ENCODE assay signal across 15 cellular contexts in the genomic region with DNA sequence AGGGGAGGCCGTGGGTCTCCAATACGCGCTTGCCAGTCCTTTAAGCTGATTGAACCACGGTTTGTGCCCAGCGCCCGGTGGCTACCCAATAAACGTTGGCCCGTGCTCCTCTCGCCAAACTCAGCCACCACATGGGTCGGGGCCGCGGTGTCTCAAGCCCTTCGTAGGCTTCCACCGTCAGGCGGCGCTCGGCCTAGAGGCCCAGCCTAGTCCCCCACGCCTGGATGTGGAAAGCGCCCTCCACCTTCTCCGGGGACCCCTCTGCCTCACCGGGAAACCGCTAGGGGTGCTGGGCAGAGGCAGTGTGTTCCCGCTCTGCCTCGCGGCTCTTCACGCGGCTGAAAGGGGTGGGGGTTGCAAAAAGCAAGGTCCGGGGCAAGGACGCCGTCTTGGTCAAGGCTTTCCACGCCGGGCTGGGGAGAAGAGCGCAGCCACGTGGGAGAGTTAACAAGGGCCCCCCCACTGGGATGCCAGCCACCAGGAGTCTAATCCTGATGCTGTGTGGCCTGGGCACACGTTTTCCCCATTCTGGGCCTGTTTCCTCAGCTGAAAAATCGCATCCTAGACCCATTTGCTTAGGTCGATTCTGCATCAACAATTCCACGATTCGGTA. TPM values are rescaled to one million over a fixed set of nuclear protein-coding genes. Genes with fewer than 3 reads are reported as not detected.
DNase-seq lines count a peak whose midpoint lies in the region; ATAC-seq, FAIRE-seq and TF ChIP-seq lines count a peak whose summit lies in the region.
"Had no signal": no experiment of that assay in that cellular context is flagged by ENCODE, and none has a peak within 500 bp of the region (broad histone marks: within the 10 kb centered on the region; RNA-seq: fewer than 3 reads in every experiment).

No MANE protein-coding gene starts in this region.

- H2BK5ac ChIP-seq in H1 (ENCODE audit: low read depth, low read length), result 0 out of 2 replicates have a peak overlapping the region, but pooled peaks have one; percentile 78

- H2BK120ac ChIP-seq in H1 (replicated peaks; ENCODE audit: low read depth, low read length), result no peak overlapping the region

- no peaks in the 10 kb centered on the region for H3K79me1 ChIP-seq in H1 (ENCODE audit: low read depth, low read length)

- no peak overlapping the region for H3K56ac ChIP-seq in H1 (replicated peaks; ENCODE audit: insufficient read length, low read depth, low read length)

- H3K18ac ChIP-seq in H1 (ENCODE audit: extremely low read depth, low read length), result peak overlapping the region; percentile 51; the same call in 1 of the 2 replicates

- WGBS in H1 (ENCODE audit: extremely low coverage in 1 of 2, insufficient coverage in 1 of 2, insufficient read length in 1 of 2, insufficient replicate concordance in 2 of 2, low coverage in 1 of 2, low lambda C conversion rate in 2 of 2, missing lambda C conversion rate in 1 of 2), 2 experiments, result 82% methylated on average over 34 of the region's 39 CpGs; no CpG with 5 or more reads in 1 of the 2 experiments

- TF ChIP-seq POLR2A in H1 (IDR thresholded peaks at IDR 0.05; ENCODE audit: control extremely low read depth in 1 of 2, low read depth in 2 of 2, low read length in 2 of 2), result no peak

- H4K20me1 ChIP-seq in H1 (replicated peaks in 1 of 2; ENCODE audit: control insufficient read depth in 1 of 2, insufficient read depth in 2 of 2, low read length in 2 of 2), result no peaks in the 10 kb centered on the region

- CTCF ChIA-PET in H1 (lab: Charles Lee; ENCODE audit: partially characterized antibody), result interaction anchor here (0.8 to 2.1 kb wide), 8 partner anchors 10 to 80 kb away, joined by 3 to 8 read pairs (median 4); no protein-coding TSS in a partner anchor

- H3K9ac ChIP-seq in H1 (replicated peaks in 1 of 4; ENCODE audit: extremely low read depth in 1 of 4, low read depth in 3 of 4, low read length in 3 of 4), result no peak overlapping the region
- H3K9ac ChIP-seq: SK-N-SH had no signal

- TF ChIP-seq EP300 in H1 (IDR thresholded peaks at IDR 0.05; ENCODE audit: borderline replicate concordance in 1 of 2, low read depth in 2 of 2, low read length in 2 of 2), result no peak

- ATAC-seq in activated naive CD8-positive, alpha-beta T cell treated with anti-CD3 and anti-CD28 coated beads, Interleukin-2, amount 50 U/mL, for 24 hours, result no peak
- ATAC-seq in lower lobe of right lung (no peak), thoracic aorta (ENCODE audit: insufficient number of reproducible peaks, low FRiP score, low read depth) (no peak), HG02885 (IDR thresholded peaks at IDR 0.05; ENCODE audit: poor library complexity, unreplicated experiment) (no peak)
- ATAC-seq: effector memory CD8-positive, alpha-beta T cell had no signal

- H2AFZ ChIP-seq in H1 (ENCODE audit: low read length), result no peak overlapping the region

- TF ChIP-seq RAD21 in H1 (IDR thresholded peaks at IDR 0.05 in 1 of 2, conservative IDR thresholded peaks at IDR 0.05 in 1 of 2; ENCODE audit: low read depth in 2 of 2, low read length in 2 of 2), result no peak

- peak overlapping the region; percentile 44 for H3K4me3 Mint-ChIP-seq in activated naive CD8-positive, alpha-beta T cell treated with anti-CD3 and anti-CD28 coated beads for 36 hours
- no peak overlapping the region for H3K4me3 Mint-ChIP-seq in activated naive CD8-positive, alpha-beta T cell treated with anti-CD3 and anti-CD28 coated beads, Interleukin-2, amount 50 U/mL, for 24 hours
- H3K4me3 Mint-ChIP-seq in osteocyte (ENCODE audit: unreplicated experiment), result no peak overlapping the region
- H3K4me3 Mint-ChIP-seq: effector memory CD8-positive, alpha-beta T cell had no signal

- H3K4me3 ChIP-seq in H1 (ENCODE audit: extremely low read depth in 1 of 4, insufficient read depth in 2 of 4, low read depth in 3 of 4, low read length in 4 of 4) (no peak overlapping the region), lower lobe of right lung (peak overlapping the region; percentile 8), thoracic aorta (peak overlapping the region; percentile 44)

- H4K5ac ChIP-seq in H1 (ENCODE audit: insufficient read length, low read depth, low read length), result no peak overlapping the region

- H3K9me3 ChIP-seq in H1 (ENCODE audit: insufficient read depth in 2 of 2, low read depth in 1 of 2, low read length in 1 of 2) (no peaks in the 10 kb centered on the region), lower lobe of right lung (no peaks in the 10 kb centered on the region), thoracic aorta (no peaks in the 10 kb centered on the region)
- H3K9me3 ChIP-seq: SK-N-SH had no signal

- intact Hi-C loops in lower lobe of right lung (cut with DNase I), result no loop called here

- no peaks in the 10 kb centered on the region for H3K23me2 ChIP-seq in H1 (ENCODE audit: low read depth, low read length)

- H2BK12ac ChIP-seq in H1 (ENCODE audit: low read depth, low read length), result peak overlapping the region; percentile 82; the same call in 1 of the 2 replicates

- no peak overlapping the region for H2AK5ac ChIP-seq in H1 (ENCODE audit: low read depth, low read length)

- H3K27me3 ChIP-seq in H1 (replicated peaks in 1 of 4; ENCODE audit: control insufficient read depth in 3 of 4, extremely low read depth in 1 of 4, insufficient read depth in 3 of 4, low read length in 3 of 4), result peaks cover 0 to 4% (median 2%) of the 10 kb centered on the region in 4 experiments; a peak in 3 of 7 replicates
- peaks cover 45% of the 10 kb centered on the region for H3K27me3 ChIP-seq in lower lobe of right lung (ENCODE audit: low read depth)
- no peaks in the 10 kb centered on the region for H3K27me3 ChIP-seq in thoracic aorta (replicated peaks; ENCODE audit: insufficient read depth)

- H3K23ac ChIP-seq in H1 (ENCODE audit: insufficient read length), result no peak overlapping the region

- no peaks in the 10 kb centered on the region for H3K36me3 Mint-ChIP-seq in activated naive CD8-positive, alpha-beta T cell treated with anti-CD3 and anti-CD28 coated beads for 36 hours
- peaks cover 1% of the 10 kb centered on the region for H3K36me3 Mint-ChIP-seq in activated naive CD8-positive, alpha-beta T cell treated with anti-CD3 and anti-CD28 coated beads, Interleukin-2, amount 50 U/mL, for 24 hours (ENCODE audit: low read depth)
- no peaks in the 10 kb centered on the region for H3K36me3 Mint-ChIP-seq in osteocyte (ENCODE audit: unreplicated experiment)
- H3K36me3 Mint-ChIP-seq: natural killer cell had no signal

- no peaks in the 10 kb centered on the region for H3K79me2 ChIP-seq in H1 (ENCODE audit: control insufficient read depth in 1 of 2, insufficient read depth in 2 of 2, low read length in 2 of 2)

- H3K27ac Mint-ChIP-seq in activated naive CD8-positive, alpha-beta T cell treated with anti-CD3 and anti-CD28 coated beads for 36 hours, result no peak overlapping the region
- no peak overlapping the region for H3K27ac Mint-ChIP-seq in activated naive CD8-positive, alpha-beta T cell treated with anti-CD3 and anti-CD28 coated beads, Interleukin-2, amount 50 U/mL, for 24 hours
- no peak overlapping the region for H3K27ac Mint-ChIP-seq in osteocyte (ENCODE audit: unreplicated experiment)
- H3K27ac Mint-ChIP-seq: natural killer cell had no signal

- no peaks in the 10 kb centered on the region for H3K9me3 Mint-ChIP-seq in activated naive CD8-positive, alpha-beta T cell treated with anti-CD3 and anti-CD28 coated beads for 36 hours
- H3K9me3 Mint-ChIP-seq in activated naive CD8-positive, alpha-beta T cell treated with anti-CD3 and anti-CD28 coated beads, Interleukin-2, amount 50 U/mL, for 24 hours, result no peaks in the 10 kb centered on the region
- H3K9me3 Mint-ChIP-seq in osteocyte (ENCODE audit: unreplicated experiment), result no peaks in the 10 kb centered on the region
- H3K9me3 Mint-ChIP-seq: effector memory CD8-positive, alpha-beta T cell; natural killer cell had no signal

- peak overlapping the region; percentile 92 for H2BK15ac ChIP-seq in H1 (ENCODE audit: low read length)

- peak overlapping the region; percentile 6 to 33; a peak in 1 of 4 replicates for H3K4me2 ChIP-seq in H1 (ENCODE audit: insufficient read depth in 1 of 2, low read depth in 2 of 2, low read length in 2 of 2)
- H3K4me2 ChIP-seq: SK-N-SH had no signal

- H4K8ac ChIP-seq in H1 (ENCODE audit: extremely low read depth, insufficient read depth, low read length), result no peak overlapping the region

- H3K4me1 ChIP-seq in H1 (replicated peaks in 1 of 4; ENCODE audit: control insufficient read depth in 3 of 4, insufficient read depth in 4 of 4, low read length in 3 of 4) (peaks cover 7 to 31% (median 25%) of the 10 kb centered on the region in 4 experiments), lower lobe of right lung (peaks cover 25% of the 10 kb centered on the region), thoracic aorta (ENCODE audit: control insufficient read depth in 1 of 2, low read depth in 2 of 2) (peaks cover 0 to 29% of the 10 kb centered on the region in 2 donors)

- H2BK20ac ChIP-seq in H1 (ENCODE audit: low read length), result peak overlapping the region; percentile 86; the same call in 1 of the 2 replicates

- H3K27me3 Mint-ChIP-seq in activated naive CD8-positive, alpha-beta T cell treated with anti-CD3 and anti-CD28 coated beads for 36 hours, result peaks cover 66% of the 10 kb centered on the region
- H3K27me3 Mint-ChIP-seq in activated naive CD8-positive, alpha-beta T cell treated with anti-CD3 and anti-CD28 coated beads, Interleukin-2, amount 50 U/mL, for 24 hours, result peaks cover 41% of the 10 kb centered on the region
- peaks cover 6% of the 10 kb centered on the region for H3K27me3 Mint-ChIP-seq in osteocyte (ENCODE audit: unreplicated experiment)

- TF ChIP-seq CTCF in H1 (IDR thresholded peaks at IDR 0.05; ENCODE audit: control extremely low read depth in 1 of 3, insufficient read depth in 1 of 3, low read depth in 1 of 3, low read length in 3 of 3) (peak in 1 of 3 experiments; percentile 14; a peak in 1 of 4 replicates), lower lobe of right lung (IDR thresholded peaks at IDR 0.05) (no peak), thoracic aorta (IDR thresholded peaks at IDR 0.05) (no peak), osteocyte (IDR thresholded peaks at IDR 0.05) (no peak)

- H3K4ac ChIP-seq in H1 (replicated peaks; ENCODE audit: insufficient read length, low read depth, low read length), result no peak overlapping the region

- FAIRE-seq in H1 (lab: Jason Lieb, UNC), result no peak

- no peak overlapping the region for H3K14ac ChIP-seq in H1 (ENCODE audit: insufficient read length)

- peaks cover 5% of the 10 kb centered on the region for H3K4me1 Mint-ChIP-seq in activated naive CD8-positive, alpha-beta T cell treated with anti-CD3 and anti-CD28 coated beads for 36 hours
- H3K4me1 Mint-ChIP-seq in activated naive CD8-positive, alpha-beta T cell treated with anti-CD3 and anti-CD28 coated beads, Interleukin-2, amount 50 U/mL, for 24 hours, result peaks cover 2% of the 10 kb centered on the region
- H3K4me1 Mint-ChIP-seq in osteocyte (ENCODE audit: unreplicated experiment), result peaks cover 34% of the 10 kb centered on the region

- no peak overlapping the region for H3K27ac ChIP-seq in H1 (ENCODE audit: low read depth, low read length)
- H3K27ac ChIP-seq in lower lobe of right lung, result no peak overlapping the region
- H3K27ac ChIP-seq in thoracic aorta, result no peak overlapping the region

- H3K36me3 ChIP-seq in H1 (ENCODE audit: control insufficient read depth in 2 of 4, insufficient read depth in 4 of 4, low read length in 3 of 4), result no peaks in the 10 kb centered on the region
- H3K36me3 ChIP-seq in lower lobe of right lung, result no peaks in the 10 kb centered on the region
- no peaks in the 10 kb centered on the region for H3K36me3 ChIP-seq in thoracic aorta

- no peak for DNase-seq in activated naive CD8-positive, alpha-beta T cell treated with anti-CD3 and anti-CD28 coated beads for 36 hours
- DNase-seq in activated naive CD8-positive, alpha-beta T cell treated with anti-CD3 and anti-CD28 coated beads, Interleukin-2, amount 50 U/mL, for 24 hours, result no peak
- peak in 1 of 2 experiments; percentile 67 for DNase-seq in H1 (ENCODE audit: low read depth in 1 of 2, low spot score in 2 of 2)
- DNase-seq in lower lobe of right lung, result no peak
- no peak for DNase-seq in thoracic aorta (ENCODE audit: low spot score)
- DNase-seq in stimulated activated CD4-positive, alpha-beta T cell treated with anti-CD3 and anti-CD28 coated beads, Interleukin-2, amount 100 ng/mL, for 48 hours, result no peak
- no peak for DNase-seq in osteocyte (ENCODE audit: extremely low spot score, unreplicated experiment)
- DNase-seq: activated naive CD4-positive, alpha-beta T cell treated with Interleukin-2 at 50 U/mL for 16 hours; effector memory CD8-positive, alpha-beta T cell; natural killer cell; NCI-H146; SK-N-SH; stimulated activated naive CD4-positive, alpha-beta T cell treated with Interleukin-2 at 50 U/mL for 16 hours had no signal

- H4K91ac ChIP-seq in H1 (replicated peaks; ENCODE audit: insufficient read length, low read length), result peak overlapping the region; percentile 67

- POLR2A ChIA-PET in H1 (lab: Charles Lee; ENCODE audit: partially characterized antibody), result interaction anchor here (0.7 to 3.8 kb wide), 3 partner anchors 30 to 669 kb away, joined by 3 to 25 read pairs (median 3); no protein-coding TSS in a partner anchor

RNA-seq across cellular contexts. Expression of a gene that starts 29.8 kb away (rescaled TPM):
- total RNA-seq in activated naive CD8-positive, alpha-beta T cell treated with anti-CD3 and anti-CD28 coated beads for 36 hours, result not detected
- total RNA-seq in H1 (2021; fragmentation: NEBNext Ultra II Directional; extraction: Animal tissue kit (Norgen Biotek cat#: 25700)), result not detected in 2 replicates
- not detected in 2 replicates for polyA plus RNA-seq in H1 (2011; rRNA removed)
- polyA plus RNA-seq in H1 (2011; cell fraction: cytosol; rRNA removed), result not detected
- not detected for polyA plus RNA-seq in H1 (2011; cell fraction: nucleus; rRNA removed)
- not detected in 4 replicates for polyA plus RNA-seq in H1 (2012, experiment 1 of 2)
- not detected for polyA plus RNA-seq in H1 (2012, experiment 2 of 2)
- not detected for polyA plus RNA-seq in H1 (2013, experiment 1 of 2)
- not detected for polyA plus RNA-seq in H1 (2013, experiment 2 of 2)
- not detected in 2 replicates for polyA minus RNA-seq in H1 (2011; rRNA and poly(A)+ RNA removed)
- polyA minus RNA-seq in H1 (2011; cell fraction: cytosol; rRNA and poly(A)+ RNA removed), result not detected
- polyA minus RNA-seq in H1 (2011; cell fraction: nucleus; rRNA and poly(A)+ RNA removed), result not detected
- not detected for total RNA-seq in lower lobe of right lung
- not detected for total RNA-seq in thoracic aorta
- not detected in 2 replicates for total RNA-seq in osteocyte
- total RNA-seq: HT1080, natural killer cell had no signal
- polyA plus RNA-seq: SK-N-SH had no signal

Comparison
In these comparisons a context has a peak if more than half of its experiments do, and no peak if none do; other contexts are left out.
1. H3K4me3 ChIP-seq: peak in lower lobe of right lung (single experiment) and thoracic aorta (single experiment); none in H1 (0 of 4).